8 cellular contexts compared by ENCODE assay signal in genomic region chr1:40980453-40981121, GRCh38. TPM values are rescaled to one million over a fixed set of nuclear protein-coding genes. Genes with fewer than 3 reads are reported as not detected.
DNase-seq lines count a peak whose midpoint lies in the region; ATAC-seq and TF ChIP-seq lines count a peak whose summit lies in the region.

No MANE protein-coding gene starts in this region.

- no peak for TF ChIP-seq POLR2A in sigmoid colon (IDR thresholded peaks at IDR 0.05)

- DNase-seq in ELR (ENCODE audit: low read depth) (peak; percentile 64), PC-3 (peak; percentile 63), activated gamma-delta T cell (lab: John Stamatoyannopoulos, UW) (peak; percentile 56), head of caudate nucleus (peak in 27 of 42 donors; percentile 11 to 62 (median 30)), sigmoid colon (no peak), omental fat pad (ENCODE audit: low spot score) (no peak)

- POLR2A ChIA-PET in PC-3 (lab: Charles Lee; ENCODE audit: unreplicated experiment), result no interaction called here

- CTCF ChIA-PET in PC-3 (lab: Charles Lee), result no interaction called here

- peak overlapping the region; percentile 94 for H3K9ac ChIP-seq in PC-3 (ENCODE audit: low read length)

- no peaks in the 10 kb centered on the region for H3K9me2 ChIP-seq in PC-3 (replicated peaks; ENCODE audit: low read length)

- no peaks in the 10 kb centered on the region for H3F3A ChIP-seq in PC-3 (ENCODE audit: low read length, unreplicated experiment)

- H3K4me1 ChIP-seq in PC-3 (ENCODE audit: insufficient read depth, low read length) (peaks cover 31% of the 10 kb centered on the region), sigmoid colon (peaks cover 0 to 67% (median 56%) of the 10 kb centered on the region in 4 donors)

- H3K27ac ChIP-seq in PC-3 (ENCODE audit: low read length) (peak overlapping the region; percentile 91), sigmoid colon (peak overlapping the region; percentile 93 to 98 (median 96))

- peaks cover 41% of the 10 kb centered on the region for H4K20me1 ChIP-seq in PC-3 (ENCODE audit: low read length)

- H3K9me3 ChIP-seq in PC-3 (ENCODE audit: low read length) (no peaks in the 10 kb centered on the region), sigmoid colon (no peaks in the 10 kb centered on the region)

- H3K36me3 ChIP-seq in PC-3 (ENCODE audit: low read depth, low read length), result peaks cover 34% of the 10 kb centered on the region
- peaks cover 0 to 6% (median 0%) of the 10 kb centered on the region in 4 donors for H3K36me3 ChIP-seq in sigmoid colon

- no peak for TF ChIP-seq EP300 in sigmoid colon (IDR thresholded peaks at IDR 0.05)

- BruUV-seq in PC-3 (replicated peaks; lab: Mats Ljungman, UMichigan), result TSS peak; percentile 45

- H3K27me3 ChIP-seq in PC-3 (ENCODE audit: low read length) (no peaks in the 10 kb centered on the region), sigmoid colon (no peaks in the 10 kb centered on the region)

- peak overlapping the region; percentile 80 for H3K4me3 ChIP-seq in PC-3 (ENCODE audit: low read length)
- H3K4me3 ChIP-seq in sigmoid colon, result peak overlapping the region; percentile 53 to 76 (median 74)

- H3K4me2 ChIP-seq in PC-3 (ENCODE audit: low read length), result peak overlapping the region; percentile 88

- TF ChIP-seq CTCF in PC-3 (conservative IDR thresholded peaks at IDR 0.05; ENCODE audit: low read depth, low read length) (no peak), sigmoid colon (IDR thresholded peaks at IDR 0.05) (no peak), omental fat pad (IDR thresholded peaks at IDR 0.05) (no peak)

- H2AFZ ChIP-seq in PC-3 (ENCODE audit: low read length), result no peak overlapping the region

- intact Hi-C loops in PC-3 (cut with micrococcal nuclease), result loop anchor here (2.0 kb wide), 1 partner anchor 22 kb away; no protein-coding TSS in a partner anchor
- intact Hi-C loops in head of caudate nucleus (cut with DNase I), result no loop called here
- intact Hi-C loops in sigmoid colon (cut with DNase I), result loop anchor here (10.0 kb wide), 1 partner anchor 124 kb away; no protein-coding TSS in a partner anchor

- H3K79me2 ChIP-seq in PC-3 (ENCODE audit: low read length), result peaks cover 57% of the 10 kb centered on the region

- peak; percentile 6 for ATAC-seq in HG02852 (IDR thresholded peaks at IDR 0.05; ENCODE audit: unreplicated experiment)
- ATAC-seq in PC-3, result peak; percentile 11
- ATAC-seq in omental fat pad (ENCODE audit: low FRiP score), result no peak
- no peak for ATAC-seq in GM18873 (IDR thresholded peaks at IDR 0.05; ENCODE audit: low FRiP score, unreplicated experiment)

- 25% methylated on average over 27 of the region's 27 CpGs for WGBS in sigmoid colon, 2 donors

RNA-seq across cellular contexts. Expression of gene CTPS1, which starts 1.1 kb away (rescaled TPM):
- total RNA-seq in PC-3 (2014; rRNA removed) (63.4 and 122 TPM in 2 replicates), sigmoid colon (10 to 100 TPM; 26.0 to 99.0 (median 58.0) TPM), omental fat pad (10 to 100 TPM; 16.1 to 57.5 (median 17.6) TPM)
- 10 to 100 TPM in 1 of 3 donors, 1 to 10 TPM in 2; 1.8 to 18.1 (median 5.1) TPM for polyA plus RNA-seq in sigmoid colon

RNA-seq across cellular contexts. Expression of gene SLFNL1, which starts 40.9 kb away (rescaled TPM):
- total RNA-seq in PC-3 (2014; rRNA removed), result 0.12 and 0.22 TPM in 2 replicates
- under 1 TPM; 0.28 to 0.99 (median 0.38) TPM for total RNA-seq in sigmoid colon
- polyA plus RNA-seq in sigmoid colon, result under 1 TPM in 1 of 3 donors, not detected in 2; 0.32 TPM
- total RNA-seq in omental fat pad, result 1 to 10 TPM in 1 of 4 donors, under 1 TPM in 3; 0.19 to 1.6 (median 0.55) TPM

Comparison
In these comparisons a context has a peak if more than half of its experiments do, and no peak if none do; other contexts are left out.
1. DNase-seq: peak in ELR (single experiment), PC-3 (single experiment), activated gamma-delta T cell (single experiment) and head of caudate nucleus (27 of 42); none in sigmoid colon (single experiment) and omental fat pad (single experiment).
2. ATAC-seq: peak in HG02852 (single experiment) and PC-3 (single experiment); none in omental fat pad (single experiment) and GM18873 (single experiment).